ENCODE assay signal across 9 cellular contexts in the genomic region with DNA sequence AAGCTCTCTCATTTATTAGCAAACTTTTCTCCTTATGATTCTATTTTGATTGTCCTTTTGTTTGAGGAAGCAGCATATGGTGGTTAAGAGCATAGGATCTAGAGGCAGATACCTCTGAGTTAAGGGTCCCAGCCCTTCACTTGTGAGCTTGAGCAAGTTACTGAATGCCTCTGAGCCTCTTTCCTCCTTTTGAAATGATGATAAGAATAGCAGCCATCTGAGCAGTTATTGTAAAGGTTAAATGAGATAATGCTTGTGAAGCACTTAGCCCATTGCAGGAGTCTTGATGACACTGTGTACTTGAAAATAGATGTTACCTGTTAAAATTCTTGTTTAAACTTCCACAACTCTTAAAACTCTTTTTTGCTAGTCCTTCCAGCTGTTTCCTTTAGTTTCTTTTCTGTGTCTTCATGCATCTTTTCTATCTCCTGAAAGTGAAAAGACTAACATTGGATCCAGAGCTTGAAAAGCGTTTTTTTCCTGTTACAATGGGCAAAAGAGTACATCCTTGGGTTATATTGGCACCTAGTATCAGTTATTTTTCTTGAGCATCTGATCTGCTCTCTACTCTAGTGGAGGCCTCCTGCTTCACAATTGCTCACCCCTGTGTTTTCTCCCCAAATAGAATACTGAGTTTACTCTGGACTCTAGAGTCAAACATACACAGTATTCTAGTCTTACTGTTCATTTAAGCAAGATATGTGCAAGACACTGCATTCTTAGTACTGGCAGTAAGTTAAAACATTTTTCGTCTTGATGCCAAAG. TPM values are rescaled to one million over a fixed set of nuclear protein-coding genes. Genes with fewer than 3 reads are reported as not detected.
DNase-seq lines count a peak whose midpoint lies in the region; ATAC-seq, FAIRE-seq and TF ChIP-seq lines count a peak whose summit lies in the region.
"Had no signal": no experiment of that assay in that cellular context is flagged by ENCODE, and none has a peak within 500 bp of the region (broad histone marks: within the 10 kb centered on the region; RNA-seq: fewer than 3 reads in every experiment).

No MANE protein-coding gene starts in this region.

- 69% methylated on average over 1 of the region's 2 CpGs for WGBS in HUES64
- 60% methylated on average over 1 of the region's 2 CpGs; no CpG with 5 or more reads in 1 of the 2 experiments for WGBS in mesodermal cell (ENCODE audit: insufficient coverage in 2 of 2), 2 experiments

- peaks cover 10% of the 10 kb centered on the region for H3K36me3 Mint-ChIP-seq in astrocyte (ENCODE audit: low read depth, unreplicated experiment)

- H3K27ac Mint-ChIP-seq in astrocyte (ENCODE audit: unreplicated experiment) = peak overlapping the region; percentile 96

- H3K27me3 ChIP-seq in BE2C = no peaks in the 10 kb centered on the region
- no peaks in the 10 kb centered on the region for H3K27me3 ChIP-seq in HUES64 (ENCODE audit: insufficient read depth, low read length)
- no peaks in the 10 kb centered on the region for H3K27me3 ChIP-seq in astrocyte (ENCODE audit: insufficient read depth, low read length)

- H3K9me3 Mint-ChIP-seq in astrocyte (ENCODE audit: unreplicated experiment) = no peaks in the 10 kb centered on the region

- peaks cover 81% of the 10 kb centered on the region for H3K79me2 ChIP-seq in astrocyte (ENCODE audit: insufficient read depth, low read length)

- H3K36me3 ChIP-seq in BE2C (no peaks in the 10 kb centered on the region), HUES64 (ENCODE audit: insufficient read depth, low read length) (no peaks in the 10 kb centered on the region), astrocyte (ENCODE audit: insufficient read depth, low read length) (no peaks in the 10 kb centered on the region), mesodermal cell (ENCODE audit: control insufficient read depth, insufficient read depth, low read length) (peaks cover 11% of the 10 kb centered on the region)

- H3K4me1 Mint-ChIP-seq in astrocyte (ENCODE audit: low read depth, unreplicated experiment) = peaks cover 17% of the 10 kb centered on the region

- peaks cover 8% of the 10 kb centered on the region for H3K4me1 ChIP-seq in BE2C
- H3K4me1 ChIP-seq in HUES64 (ENCODE audit: insufficient read depth, low read length) = peaks cover 60% of the 10 kb centered on the region
- peaks cover 4% of the 10 kb centered on the region for H3K4me1 ChIP-seq in astrocyte (ENCODE audit: insufficient read depth, low read length)
- H3K4me1 ChIP-seq in mesodermal cell (ENCODE audit: control insufficient read depth, insufficient read depth, low read length, poor library complexity, severe bottlenecking) = peaks cover 7% of the 10 kb centered on the region

- ATAC-seq in GM18867 (IDR thresholded peaks at IDR 0.05; ENCODE audit: unreplicated experiment) = no peak

- no peak for DNase-seq in BE2C
- DNase-seq in astrocyte (ENCODE audit: low read depth) = no peak
- DNase-seq in SKM-1 treated with dmso at 0.1 percent for 144 hours (lab: John Stamatoyannopoulos, UW; ENCODE audit: unreplicated experiment) = no peak
- DNase-seq in activated CD4-positive, CD25-positive, alpha-beta regulatory T cell (lab: John Stamatoyannopoulos, UW) = no peak
- DNase-seq in iPS-NIHi7 (ENCODE audit: extremely low spot score) = no peak
- DNase-seq: activated CD4-positive, alpha-beta T cell treated with anti-CD3 and anti-CD28 coated beads for 48 hours had no signal

- no peak overlapping the region for H3K27ac ChIP-seq in HUES64 (ENCODE audit: low read depth, low read length)
- H3K27ac ChIP-seq in astrocyte (ENCODE audit: low read depth, low read length) = peak overlapping the region; percentile 95
- no peak overlapping the region for H3K27ac ChIP-seq in mesodermal cell (ENCODE audit: low read depth, low read length, severe bottlenecking)

- peak overlapping the region; percentile 98 for H3K9ac ChIP-seq in HUES64 (ENCODE audit: low read depth, low read length)
- H3K9ac ChIP-seq in astrocyte (ENCODE audit: low read length) = peak overlapping the region; percentile 99

- H3K4me3 ChIP-seq in BE2C (ENCODE audit: low read depth, low read length) (peak overlapping the region; percentile 92), HUES64 (ENCODE audit: low read length) (peak overlapping the region; percentile 98), astrocyte (ENCODE audit: insufficient read depth, low read depth, low read length) (peak overlapping the region; percentile 100), mesodermal cell (ENCODE audit: extremely low read depth, insufficient read depth, low read length, poor library complexity, severe bottlenecking) (peak overlapping the region; percentile 67)

- H3K9me3 ChIP-seq in BE2C (no peaks in the 10 kb centered on the region), HUES64 (ENCODE audit: insufficient read depth, low read depth, low read length) (no peaks in the 10 kb centered on the region), astrocyte (ENCODE audit: insufficient read depth, low read depth, low read length) (no peaks in the 10 kb centered on the region), mesodermal cell (ENCODE audit: control insufficient read depth, low read length) (no peaks in the 10 kb centered on the region)

- TF ChIP-seq CTCF in BE2C (IDR thresholded peaks at IDR 0.05; ENCODE audit: low read depth, low read length) (no peak), astrocyte (IDR thresholded peaks at IDR 0.05; ENCODE audit: insufficient read depth, low read depth, low read length) (no peak)

- H4K20me1 ChIP-seq in astrocyte (ENCODE audit: insufficient read depth, low read length) = peaks cover 74% of the 10 kb centered on the region

- H3K4me2 ChIP-seq in astrocyte (ENCODE audit: low read length) = peak overlapping the region; percentile 97

- H3K27me3 Mint-ChIP-seq in astrocyte (ENCODE audit: low read depth, unreplicated experiment) = no peaks in the 10 kb centered on the region

- H3K4me3 Mint-ChIP-seq in astrocyte (ENCODE audit: unreplicated experiment) = peak overlapping the region; percentile 99

- no peak overlapping the region for H2AFZ ChIP-seq in astrocyte (ENCODE audit: low read depth, low read length)

- FAIRE-seq in astrocyte (lab: Jason Lieb, UNC) = peak; percentile 49

RNA-seq across cellular contexts. Expression of a gene that starts 3.1 kb away (rescaled TPM):
- polyA plus RNA-seq in BE2C (2012; ENCODE audit: insufficient read depth, insufficient read length, low read depth) = 96.5 TPM
- polyA plus RNA-seq in HUES64 (2013, experiment 1 of 2) = 177 TPM
- 178 TPM for polyA plus RNA-seq in HUES64 (2013, experiment 2 of 2)
- 435 and 475 TPM in 2 replicates for total RNA-seq in astrocyte
- polyA plus RNA-seq in mesodermal cell (2013, experiment 1 of 2) = 246 TPM
- 253 TPM for polyA plus RNA-seq in mesodermal cell (2013, experiment 2 of 2)
